8 cellular contexts compared by ENCODE assay signal in genomic region chr16:68244481-68244902, GRCh38. TPM values are rescaled to one million over a fixed set of nuclear protein-coding genes. Genes with fewer than 3 reads are reported as not detected.
DNase-seq lines count a peak whose midpoint lies in the region; ATAC-seq and TF ChIP-seq lines count a peak whose summit lies in the region.

No MANE protein-coding gene starts in this region.

- H3K4me1 ChIP-seq in OCI-LY7 (ENCODE audit: insufficient read depth, low read length, poor library complexity, severe bottlenecking) (peaks cover 35% of the 10 kb centered on the region), esophagus (ENCODE audit: control insufficient read depth in 2 of 2, insufficient read depth in 2 of 2, low read length in 1 of 2) (peaks cover 6 to 23% of the 10 kb centered on the region in 2 donors)

- H3K4me1 Mint-ChIP-seq in progenitor cell of endocrine pancreas (ENCODE audit: low read depth) = peaks cover 9% of the 10 kb centered on the region

- peaks cover 18% of the 10 kb centered on the region; the same call in 1 of the 2 replicates for H3K79me2 ChIP-seq in OCI-LY7 (ENCODE audit: insufficient read depth, low read depth, low read length)

- H3K36me3 Mint-ChIP-seq in progenitor cell of endocrine pancreas (ENCODE audit: insufficient read depth) = peaks cover 2% of the 10 kb centered on the region

- POLR2A ChIA-PET in OCI-LY7 (lab: Charles Lee) = interaction anchor here (2.6 kb wide), 1 partner anchor 14 kb away, joined by 13 read pairs; no protein-coding TSS in a partner anchor

- 9% methylated on average over 20 of the region's 20 CpGs for WGBS in esophagus, 2 donors

- no peak for ATAC-seq in HG02970 (IDR thresholded peaks at IDR 0.05; ENCODE audit: low FRiP score, unreplicated experiment)

- H3K27ac Mint-ChIP-seq in progenitor cell of endocrine pancreas = no peak overlapping the region

- CTCF ChIA-PET in OCI-LY7 (lab: Charles Lee; ENCODE audit: unreplicated experiment) = interaction anchor here (0.6 to 1.8 kb wide), 3 partner anchors 13 to 170 kb away, joined by 3 to 4 read pairs (median 3); no protein-coding TSS in a partner anchor

- H3K36me3 ChIP-seq in OCI-LY7 (ENCODE audit: insufficient read depth, low read length) (peaks cover 13% of the 10 kb centered on the region), esophagus (ENCODE audit: control insufficient read depth in 2 of 2, insufficient read depth in 2 of 2, low read length in 1 of 2) (no peaks in the 10 kb centered on the region)

- H3K4me3 ChIP-seq in GM12864 (ENCODE audit: low read depth, low read length) (peak overlapping the region; percentile 58), OCI-LY7 (ENCODE audit: low read depth, low read length, poor library complexity, severe bottlenecking) (peak overlapping the region; percentile 80), esophagus (ENCODE audit: low read depth in 1 of 2, low read length in 2 of 2) (peak overlapping the region; percentile 77 to 87)

- no peaks in the 10 kb centered on the region for H4K20me1 ChIP-seq in OCI-LY7 (ENCODE audit: insufficient read depth, low read length)

- TSS peak; percentile 69 for BruUV-seq in OCI-LY7 (replicated peaks; lab: Mats Ljungman, UMichigan)

- no peaks in the 10 kb centered on the region for H3K27me3 Mint-ChIP-seq in progenitor cell of endocrine pancreas

- peak overlapping the region; percentile 98 for H3K4me3 Mint-ChIP-seq in progenitor cell of endocrine pancreas (ENCODE audit: low read depth)

- intact Hi-C loops in OCI-LY7 (cut with micrococcal nuclease; ENCODE audit: unreplicated experiment) = no loop called here

- no peaks in the 10 kb centered on the region for H3K9me2 ChIP-seq in OCI-LY7 (ENCODE audit: insufficient read depth, low read length)

- H3K9me3 ChIP-seq in OCI-LY7 (ENCODE audit: low read length) (no peaks in the 10 kb centered on the region), esophagus (ENCODE audit: control insufficient read depth in 2 of 2, insufficient read depth in 1 of 2, low read depth in 1 of 2, low read length in 1 of 2) (no peaks in the 10 kb centered on the region)

- H3K27me3 ChIP-seq in esophagus (ENCODE audit: control insufficient read depth in 1 of 2, insufficient read depth in 2 of 2, low read length in 2 of 2) = no peaks in the 10 kb centered on the region

- no peaks in the 10 kb centered on the region for H3K9me3 Mint-ChIP-seq in progenitor cell of endocrine pancreas (ENCODE audit: low read depth)

- H3K27ac ChIP-seq in OCI-LY7 (ENCODE audit: low read depth, low read length, poor library complexity, severe bottlenecking) = no peak overlapping the region
- no peak overlapping the region for H3K27ac ChIP-seq in esophagus (ENCODE audit: low read depth in 2 of 2, low read length in 1 of 2)

- peak overlapping the region; percentile 85 for H2AFZ ChIP-seq in OCI-LY7 (ENCODE audit: low read length)

- peak overlapping the region; percentile 81 for H3K4me2 ChIP-seq in OCI-LY7 (ENCODE audit: low read length)

- DNase-seq in GM12864 (ENCODE audit: low read depth) (no peak), OCI-LY7 (ENCODE audit: low spot score) (no peak), progenitor cell of endocrine pancreas (ENCODE audit: low spot score, unreplicated experiment) (no peak), HCEC 1CT (no peak), EL (no peak), DMS 273 (lab: John Stamatoyannopoulos, UW; ENCODE audit: unreplicated experiment) (no peak)

- TF ChIP-seq CTCF in GM12864 (IDR thresholded peaks at IDR 0.05; ENCODE audit: low read depth, low read length, missing control alignments) (no peak), OCI-LY7 (conservative IDR thresholded peaks at IDR 0.05; ENCODE audit: low read length) (no peak), progenitor cell of endocrine pancreas (IDR thresholded peaks at IDR 0.05; ENCODE audit: unreplicated experiment) (no peak)

RNA-seq across cellular contexts. Expression of gene PLA2G15, which starts 0.7 kb away (rescaled TPM):
- 38.9 and 46.2 TPM in 2 replicates for total RNA-seq in OCI-LY7 (2014; rRNA removed; shearing (Covaris generic))
- total RNA-seq in OCI-LY7 (2022) (27.5 and 36.8 TPM in 2 replicates), progenitor cell of endocrine pancreas (18.8 and 20.9 TPM in 2 replicates)
- 1 to 10 TPM; 3.9 to 5.2 TPM for polyA plus RNA-seq in esophagus

RNA-seq across cellular contexts. Expression of gene ESRP2, which starts 8.6 kb away (rescaled TPM):
- 0.08 TPM in 1 of 2 replicates, not detected in the other for total RNA-seq in OCI-LY7 (2014; rRNA removed; shearing (Covaris generic))
- total RNA-seq in OCI-LY7 (2022) = not detected in 2 replicates
- 10 to 100 TPM; 80.5 to 90.5 TPM for polyA plus RNA-seq in esophagus
- total RNA-seq in progenitor cell of endocrine pancreas = 82.3 and 88.6 TPM in 2 replicates

RNA-seq across cellular contexts. Expression of gene SLC7A6, which starts 19.8 kb away (rescaled TPM):
- total RNA-seq in OCI-LY7 (2014; rRNA removed; shearing (Covaris generic)) = 50.9 and 53.1 TPM in 2 replicates
- total RNA-seq in OCI-LY7 (2022) (79.5 and 98.8 TPM in 2 replicates), progenitor cell of endocrine pancreas (11.3 and 11.6 TPM in 2 replicates)
- polyA plus RNA-seq in esophagus = 1 to 10 TPM; 4.1 to 4.2 TPM

Comparison
In these comparisons a context has a peak if more than half of its experiments do, and no peak if none do; other contexts are left out.
1. RNA of gene ESRP2, which starts 8.6 kb away (total RNA-seq): 82.3 to 88.6 TPM in progenitor cell of endocrine pancreas; 0.08 TPM in OCI-LY7; every median in the first group is over 10 times any median in the second.
2. Peak in every context shown above with its lines, with median percentiles within 50 percentile points of each other: H3K4me3 ChIP-seq.